In the genomic region with DNA sequence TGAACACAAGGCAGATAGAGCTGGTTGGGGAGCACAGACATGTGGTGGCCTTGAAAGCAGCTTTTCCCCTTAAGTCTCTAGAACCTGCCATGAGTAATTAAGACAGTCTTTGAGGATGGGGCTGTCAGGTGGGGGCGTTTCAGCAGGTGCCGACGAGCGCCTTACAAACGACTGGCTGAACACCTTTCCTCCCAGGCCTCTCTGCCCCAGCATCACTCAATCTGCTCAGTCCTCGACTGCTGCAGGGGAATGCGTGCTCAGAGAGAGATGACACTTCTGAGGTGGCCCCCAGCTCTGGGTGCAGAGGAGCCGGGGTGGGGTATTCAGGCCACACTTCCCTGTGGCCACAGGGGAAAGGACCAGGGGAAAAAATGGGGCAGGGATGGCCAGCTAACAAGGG, we compare ENCODE assay signal across 13 cellular contexts. TPM values are rescaled to one million over a fixed set of nuclear protein-coding genes. Genes with fewer than 3 reads are reported as not detected.
DNase-seq lines count a peak whose midpoint lies in the region; ATAC-seq and TF ChIP-seq lines count a peak whose summit lies in the region.
"Had no signal": no experiment of that assay in that cellular context is flagged by ENCODE, and none has a peak within 500 bp of the region (broad histone marks: within the 10 kb centered on the region; RNA-seq: fewer than 3 reads in every experiment).

No MANE protein-coding gene starts in this region.

- H3K9me3 ChIP-seq in mammary epithelial cell (replicated peaks; ENCODE audit: insufficient read depth, low read length), result no peaks in the 10 kb centered on the region
- H3K9me3 ChIP-seq in left lung, result no peaks in the 10 kb centered on the region
- H3K9me3 ChIP-seq in stomach smooth muscle (ENCODE audit: control insufficient read depth in 2 of 2, low read length in 2 of 2), result no peaks in the 10 kb centered on the region

- peak overlapping the region; percentile 97 for H3K27ac Mint-ChIP-seq in HFFc6

- peak overlapping the region; percentile 85 for H3K4me2 ChIP-seq in mammary epithelial cell (ENCODE audit: insufficient read depth, low read depth, low read length)
- H3K4me2 ChIP-seq: KMS-11 had no signal

- H3K27ac ChIP-seq in mammary epithelial cell (ENCODE audit: insufficient read depth, low read depth, low read length) (peak overlapping the region; percentile 81), left lung (peak overlapping the region; percentile 61 to 62), stomach smooth muscle (ENCODE audit: low read length) (peak overlapping the region; percentile 78)
- H3K27ac ChIP-seq: KMS-11 had no signal

- H3K4me1 ChIP-seq in mammary epithelial cell (ENCODE audit: insufficient read depth, low read length) (peaks cover 43% of the 10 kb centered on the region), left lung (peaks cover 14 to 25% of the 10 kb centered on the region in 2 donors), stomach smooth muscle (ENCODE audit: control insufficient read depth, insufficient read depth, low read length) (peaks cover 20% of the 10 kb centered on the region)

- H3K9me3 Mint-ChIP-seq in HFFc6, result no peaks in the 10 kb centered on the region

- dilution Hi-C loops in mammary epithelial cell (cut with HindIII; ENCODE audit: low sequenced_read_pairs), result no loop called here

- peaks cover 42% of the 10 kb centered on the region for H3K4me1 Mint-ChIP-seq in HFFc6 (ENCODE audit: low read depth)

- peak overlapping the region; percentile 59 for H3K9ac ChIP-seq in mammary epithelial cell (ENCODE audit: insufficient read depth, low read length)
- H3K9ac ChIP-seq in stomach smooth muscle (ENCODE audit: low read length in 2 of 2), result peak overlapping the region; percentile 13 to 40
- H3K9ac ChIP-seq: KMS-11 had no signal

- no peak for TF ChIP-seq CTCF in HFFc6 (IDR thresholded peaks at IDR 0.05)
- no peak for TF ChIP-seq CTCF in mammary epithelial cell (conservative IDR thresholded peaks at IDR 0.05 in 1 of 2, IDR thresholded peaks at IDR 0.05 in 1 of 2; ENCODE audit: extremely low read depth in 1 of 2, insufficient read depth in 1 of 2, low read depth in 1 of 2, low read length in 2 of 2)
- no peak for TF ChIP-seq CTCF in left lung (IDR thresholded peaks at IDR 0.05)

- CTCF ChIA-PET in mammary epithelial cell (lab: Charles Lee; ENCODE audit: low non-redundant PET), result no interaction called here

- intact Hi-C loops in mammary epithelial cell (cut with micrococcal nuclease) (loop anchor here (2.0 to 5.0 kb wide), 4 partner anchors 15 to 229 kb away; partner anchors contain the start of gene ARIH2), left lung (cut with DNase I) (no loop called here)

- H3K79me2 ChIP-seq in mammary epithelial cell (ENCODE audit: insufficient read depth, low read length), result peaks cover 75% of the 10 kb centered on the region

- no peak for ATAC-seq in left lung
- ATAC-seq in GM19351 (IDR thresholded peaks at IDR 0.05; ENCODE audit: unreplicated experiment), result no peak

- no peak for DNase-seq in HFFc6
- DNase-seq in mammary epithelial cell, result no peak
- no peak for DNase-seq in left lung
- no peak for DNase-seq in stimulated activated CD4-positive, alpha-beta T cell treated with anti-CD3 and anti-CD28 coated beads, Interleukin-2, amount 100 ng/mL, for 24 hours
- no peak for DNase-seq in NCI-H345 (lab: John Stamatoyannopoulos, UW)
- no peak for DNase-seq in NCI-H510A treated with DMSO at 0.1 percent for 48 hours (lab: John Stamatoyannopoulos, UW)
- DNase-seq: activated T-cell treated with anti-CD3 and anti-CD28 coated beads, Interleukin-2, amount 50 U/mL, for 48 hours; hippocampal formation; NCI-H2107; stimulated activated naive CD4-positive, alpha-beta T cell had no signal

- peaks cover 3% of the 10 kb centered on the region for H4K20me1 ChIP-seq in mammary epithelial cell (ENCODE audit: insufficient read depth, low read length)

- H3K4me3 Mint-ChIP-seq in HFFc6, result peak overlapping the region; percentile 50; the same call in 1 of the 2 replicates

- TSS peak; percentile 32 for BruUV-seq in mammary epithelial cell (replicated peaks; lab: Mats Ljungman, UMichigan)

- H3K36me3 Mint-ChIP-seq in HFFc6 (ENCODE audit: low read depth), result peaks cover 33% of the 10 kb centered on the region

- H3K27me3 ChIP-seq in mammary epithelial cell (ENCODE audit: insufficient read depth, low read length), result no peaks in the 10 kb centered on the region
- H3K27me3 ChIP-seq in left lung, result no peaks in the 10 kb centered on the region
- H3K27me3 ChIP-seq in stomach smooth muscle (ENCODE audit: control insufficient read depth in 1 of 2, insufficient read depth in 2 of 2, low read length in 2 of 2), result no peaks in the 10 kb centered on the region

- whole genome bisulfite sequencing in mammary epithelial cell (ENCODE audit: low coverage, missing lambda C conversion rate), result 37% methylated on average over 6 of the region's 8 CpGs

- in situ Hi-C loops in mammary epithelial cell (cut with MboI; ENCODE audit: low sequenced_read_pairs in 2 of 2), result no loop called here

- no peak overlapping the region for H2AFZ ChIP-seq in mammary epithelial cell (ENCODE audit: low read depth, low read length)

- H3K36me3 ChIP-seq in mammary epithelial cell (ENCODE audit: insufficient read depth, low read length), result peaks cover 25% of the 10 kb centered on the region
- peaks cover 5 to 79% of the 10 kb centered on the region in 2 donors for H3K36me3 ChIP-seq in left lung
- H3K36me3 ChIP-seq in stomach smooth muscle (ENCODE audit: control insufficient read depth in 2 of 2, insufficient read depth in 2 of 2, low read length in 2 of 2), result peaks cover 35 to 43% of the 10 kb centered on the region in 2 donors

- peaks cover 4% of the 10 kb centered on the region; the same call in 1 of the 2 replicates for H3K27me3 Mint-ChIP-seq in HFFc6 (ENCODE audit: insufficient read depth)

- peak overlapping the region in 2 of 3 experiments; percentile 3 to 24 for H3K4me3 ChIP-seq in mammary epithelial cell (replicated peaks in 1 of 3; ENCODE audit: insufficient read depth in 1 of 3, low read depth in 2 of 3, low read length in 3 of 3)
- no peak overlapping the region for H3K4me3 ChIP-seq in left lung
- peak overlapping the region; percentile 20 to 67 for H3K4me3 ChIP-seq in stomach smooth muscle (ENCODE audit: low read length in 2 of 2)

RNA-seq across cellular contexts. Expression of gene NCKIPSD, which starts 8.1 kb away (rescaled TPM):
- 10 to 100 TPM; 20.5 to 27.3 (median 23.0) TPM for total RNA-seq in HFFc6 (2021; fragmentation: NEBNext Ultra II Directional; extraction: Animal tissue kit (Norgen Biotek cat#: 25700))
- total RNA-seq in mammary epithelial cell (10 to 100 TPM; 14.8 to 21.1 TPM), left lung (10 to 100 TPM; 15.6 to 16.0 TPM)
- polyA plus RNA-seq in mammary epithelial cell, result 23.8 TPM
- polyA minus RNA-seq in mammary epithelial cell, result 14.0 TPM

RNA-seq across cellular contexts. Expression of gene IP6K2, which starts 23.2 kb away (rescaled TPM):
- 10 to 100 TPM; 47.4 to 64.6 (median 53.0) TPM for total RNA-seq in HFFc6 (2021; fragmentation: NEBNext Ultra II Directional; extraction: Animal tissue kit (Norgen Biotek cat#: 25700))
- total RNA-seq in mammary epithelial cell (10 to 100 TPM; 62.7 to 95.8 TPM), left lung (10 to 100 TPM; 58.6 to 74.5 TPM)
- 94.7 TPM for polyA plus RNA-seq in mammary epithelial cell
- 33.8 TPM for polyA minus RNA-seq in mammary epithelial cell

RNA-seq across cellular contexts. Expression of gene CELSR3, which starts 31.1 kb away (rescaled TPM):
- total RNA-seq in HFFc6 (2021; fragmentation: NEBNext Ultra II Directional; extraction: Animal tissue kit (Norgen Biotek cat#: 25700)), result 1 to 10 TPM; 1.9 to 5.0 (median 3.4) TPM
- 1 to 10 TPM; 1.7 to 2.2 TPM for total RNA-seq in mammary epithelial cell
- 0.51 TPM for polyA plus RNA-seq in mammary epithelial cell
- 1.8 TPM for polyA minus RNA-seq in mammary epithelial cell
- total RNA-seq in left lung, result 1 to 10 TPM in 1 of 2 donors, under 1 TPM in 1; 0.93 to 1.2 TPM

RNA-seq across cellular contexts. Expression of gene SLC26A6, which starts 58.6 kb away (rescaled TPM):
- 10 to 100 TPM; 15.1 to 19.6 (median 17.5) TPM for total RNA-seq in HFFc6 (2021; fragmentation: NEBNext Ultra II Directional; extraction: Animal tissue kit (Norgen Biotek cat#: 25700))
- total RNA-seq in mammary epithelial cell (10 to 100 TPM; 29.5 to 47.7 TPM), left lung (10 to 100 TPM; 32.0 to 34.9 TPM)
- 38.9 TPM for polyA plus RNA-seq in mammary epithelial cell
- polyA minus RNA-seq in mammary epithelial cell, result 44.6 TPM

Comparison
In these comparisons a context has a peak if more than half of its experiments do, and no peak if none do; other contexts are left out.
1. H3K4me3 ChIP-seq: peak in mammary epithelial cell (2 of 3) and stomach smooth muscle (2 of 2); none in left lung (0 of 2).
2. Peak in every context shown above with its lines, with median percentiles within 50 percentile points of each other: H3K27ac ChIP-seq.